In genomic region chr12:122977655-122978392, GRCh38 we compare ENCODE assay signal across 22 cellular contexts. TPM values are rescaled to one million over a fixed set of nuclear protein-coding genes. Genes with fewer than 3 reads are reported as not detected.
A peak's percentile ranks its signal among the peaks of the same experiment; 100 is the strongest.
DNase-seq lines count a peak whose midpoint lies in the region; ATAC-seq and TF ChIP-seq lines count a peak whose summit lies in the region.
"Had no signal": no experiment of that assay in that cellular context is flagged by ENCODE, and none has a peak within 500 bp of the region (broad histone marks: within the 10 kb centered on the region; RNA-seq: fewer than 3 reads in every experiment).

No MANE protein-coding gene starts in this region.

- ATAC-seq in Panc1 (no peak), memory B cell (ENCODE audit: low read depth) (no peak), GM21360 (IDR thresholded peaks at IDR 0.05; ENCODE audit: unreplicated experiment) (no peak)
- ATAC-seq in stimulated activated memory B cell treated with anti-CD40 and anti-IgM and Interleukin-4, amounts not matched to agents 10 μg/mL and 1 μg/mL and 100 μg/mL, for 72 hours, result no peak
- ATAC-seq: activated CD4-positive, alpha-beta T cell treated with anti-CD3 and anti-CD28 coated beads for 36 hours; esophagus mucosa; left cardiac atrium had no signal

- H3K36me3 ChIP-seq in Panc1 (ENCODE audit: control insufficient read depth, insufficient read depth, low read length), result peaks cover 7% of the 10 kb centered on the region; the same call in 1 of the 2 replicates
- no peaks in the 10 kb centered on the region for H3K36me3 ChIP-seq in SJCRH30
- H3K36me3 ChIP-seq: cardiac muscle cell, ovary, uterus had no signal

- POLR2A ChIA-PET in Panc1 (lab: Charles Lee), result no interaction called here

- in situ Hi-C loops in Panc1 (cut with HindIII; ENCODE audit: low pct_unique_long_range_greater_than_20kb, low sequenced_read_pairs), result no loop called here

- H3K9me3 ChIP-seq in Panc1 (ENCODE audit: control insufficient read depth, insufficient read depth, low read depth, low read length) (no peaks in the 10 kb centered on the region), SJCRH30 (replicated peaks) (no peaks in the 10 kb centered on the region)
- H3K9me3 ChIP-seq: adrenal gland, ovary, sigmoid colon, uterus had no signal

- CTCF ChIA-PET in Panc1 (lab: Charles Lee), result no interaction called here

- H3K4me1 Mint-ChIP-seq in activated naive CD8-positive, alpha-beta T cell (ENCODE audit: low read depth), result peaks cover 43% of the 10 kb centered on the region
- H3K4me1 Mint-ChIP-seq in activated naive CD8-positive, alpha-beta T cell treated with anti-CD3 and anti-CD28 coated beads for 36 hours, result peaks cover 37% of the 10 kb centered on the region
- H3K4me1 Mint-ChIP-seq in memory B cell, result peaks cover 16% of the 10 kb centered on the region
- H3K4me1 Mint-ChIP-seq in stimulated activated memory B cell treated with anti-CD40 and anti-IgM and Interleukin-4, amounts not matched to agents 10 μg/mL and 1 μg/mL and 100 μg/mL, for 72 hours, result peaks cover 52% of the 10 kb centered on the region

- BruUV-seq in Panc1 (replicated peaks; lab: Mats Ljungman, UMichigan), result no TSS peak

- no peaks in the 10 kb centered on the region for H3K27me3 ChIP-seq in Panc1 (ENCODE audit: control insufficient read depth, insufficient read depth, low read length)
- no peaks in the 10 kb centered on the region for H3K27me3 ChIP-seq in SJCRH30
- H3K27me3 ChIP-seq: adrenal gland, cardiac muscle cell, ovary, sigmoid colon, uterus had no signal

- no peaks in the 10 kb centered on the region for H3K9me3 Mint-ChIP-seq in activated naive CD8-positive, alpha-beta T cell (ENCODE audit: low read depth)
- H3K9me3 Mint-ChIP-seq in activated naive CD8-positive, alpha-beta T cell treated with anti-CD3 and anti-CD28 coated beads for 36 hours, result no peaks in the 10 kb centered on the region
- no peaks in the 10 kb centered on the region for H3K9me3 Mint-ChIP-seq in memory B cell
- H3K9me3 Mint-ChIP-seq in stimulated activated memory B cell treated with anti-CD40 and anti-IgM and Interleukin-4, amounts not matched to agents 10 μg/mL and 1 μg/mL and 100 μg/mL, for 72 hours, result no peaks in the 10 kb centered on the region

- H3K27ac ChIP-seq in Panc1 (ENCODE audit: low read length) (peak overlapping the region; percentile 23; the same call in 1 of the 2 replicates), SJCRH30 (no peak overlapping the region)
- H3K27ac ChIP-seq: adrenal gland, cardiac muscle cell, ovary, PC-9, sigmoid colon, SK-N-MC, uterus had no signal

- H3K4me1 ChIP-seq in Panc1 (ENCODE audit: control insufficient read depth, insufficient read depth, low read length), result peaks cover 32% of the 10 kb centered on the region
- H3K4me1 ChIP-seq in SJCRH30, result peaks cover 4% of the 10 kb centered on the region; the same call in 1 of the 2 replicates

- H3K27me3 Mint-ChIP-seq in activated naive CD8-positive, alpha-beta T cell, result no peaks in the 10 kb centered on the region
- H3K27me3 Mint-ChIP-seq in activated naive CD8-positive, alpha-beta T cell treated with anti-CD3 and anti-CD28 coated beads for 36 hours, result no peaks in the 10 kb centered on the region
- no peaks in the 10 kb centered on the region for H3K27me3 Mint-ChIP-seq in memory B cell
- H3K27me3 Mint-ChIP-seq in stimulated activated memory B cell treated with anti-CD40 and anti-IgM and Interleukin-4, amounts not matched to agents 10 μg/mL and 1 μg/mL and 100 μg/mL, for 72 hours, result no peaks in the 10 kb centered on the region
- H3K27me3 Mint-ChIP-seq: activated CD4-positive, alpha-beta T cell treated with anti-CD3 and anti-CD28 coated beads for 36 hours had no signal

- H3K4me3 ChIP-seq in Panc1 (ENCODE audit: low read depth in 2 of 2, low read length in 2 of 2), result no peak overlapping the region
- H3K4me3 ChIP-seq in SJCRH30, result no peak overlapping the region
- H3K4me3 ChIP-seq: adrenal gland, cardiac muscle cell, ovary, PC-9, sigmoid colon, SK-N-MC, uterus had no signal

- no peak for DNase-seq in activated naive CD8-positive, alpha-beta T cell treated with anti-CD3 and anti-CD28 coated beads for 36 hours
- DNase-seq in Panc1 (ENCODE audit: low read depth, low spot score) (no peak), memory B cell (ENCODE audit: low spot score in 2 of 2) (no peak), SJCRH30 (no peak), posterior vena cava (ENCODE audit: low spot score) (no peak)
- DNase-seq: activated CD4-positive, alpha-beta T cell treated with anti-CD3 and anti-CD28 coated beads for 36 hours; left cardiac atrium; NCI-H1436 treated with DMSO at 0.1 percent for 48 hours; NCI-H2171; NCI-H774; PC-9; sigmoid colon; stimulated activated CD4-positive, alpha-beta T cell treated with anti-CD3 and anti-CD28 coated beads, Interleukin-1b, Interleukin-23, amount 100 ng/mL, for 48 hours had no signal

- intact Hi-C loops in Panc1 (cut with micrococcal nuclease; ENCODE audit: unreplicated experiment) (no loop called here), posterior vena cava (cut with DNase I) (loop anchor here in 1 of 2 donors (10.0 kb wide), 1 partner anchor 177 kb away; the partner anchor contains the start of gene PITPNM2)

- TF ChIP-seq CTCF in Panc1 (IDR thresholded peaks at IDR 0.05), result no peak

- peak overlapping the region; percentile 54 for H3K4me3 Mint-ChIP-seq in activated naive CD8-positive, alpha-beta T cell
- H3K4me3 Mint-ChIP-seq in activated naive CD8-positive, alpha-beta T cell treated with anti-CD3 and anti-CD28 coated beads for 36 hours, result no peak overlapping the region
- H3K4me3 Mint-ChIP-seq in memory B cell, result peak overlapping the region; percentile 25
- no peak overlapping the region for H3K4me3 Mint-ChIP-seq in stimulated activated memory B cell treated with anti-CD40 and anti-IgM and Interleukin-4, amounts not matched to agents 10 μg/mL and 1 μg/mL and 100 μg/mL, for 72 hours

- no peak overlapping the region for H3K27ac Mint-ChIP-seq in activated naive CD8-positive, alpha-beta T cell
- H3K27ac Mint-ChIP-seq in activated naive CD8-positive, alpha-beta T cell treated with anti-CD3 and anti-CD28 coated beads for 36 hours, result no peak overlapping the region
- H3K27ac Mint-ChIP-seq in memory B cell, result no peak overlapping the region
- peak overlapping the region; percentile 24 for H3K27ac Mint-ChIP-seq in stimulated activated memory B cell treated with anti-CD40 and anti-IgM and Interleukin-4, amounts not matched to agents 10 μg/mL and 1 μg/mL and 100 μg/mL, for 72 hours

- no peaks in the 10 kb centered on the region for H3K36me3 Mint-ChIP-seq in activated naive CD8-positive, alpha-beta T cell
- peaks cover 13% of the 10 kb centered on the region for H3K36me3 Mint-ChIP-seq in activated naive CD8-positive, alpha-beta T cell treated with anti-CD3 and anti-CD28 coated beads for 36 hours
- peaks cover 2% of the 10 kb centered on the region for H3K36me3 Mint-ChIP-seq in memory B cell
- peaks cover 14% of the 10 kb centered on the region for H3K36me3 Mint-ChIP-seq in stimulated activated memory B cell treated with anti-CD40 and anti-IgM and Interleukin-4, amounts not matched to agents 10 μg/mL and 1 μg/mL and 100 μg/mL, for 72 hours

RNA-seq across cellular contexts. Expression of gene ARL6IP4, which starts 2.7 kb away (rescaled TPM):
- 100 to 1,000 TPM; 165 to 168 TPM for total RNA-seq in activated naive CD8-positive, alpha-beta T cell treated with anti-CD3 and anti-CD28 coated beads for 36 hours
- 184 TPM for total RNA-seq in Panc1 (2021; ENCODE audit: unreplicated experiment)
- 324 TPM for polyA plus RNA-seq in Panc1 (2012; ENCODE audit: insufficient read length)
- total RNA-seq in SJCRH30 (2014; rRNA removed; shearing (Covaris generic)), result 135 and 144 TPM in 2 replicates
- 100 to 1,000 TPM; 125 to 132 TPM for total RNA-seq in posterior vena cava

RNA-seq across cellular contexts. Expression of gene OGFOD2, which starts 2.8 kb away (rescaled TPM):
- 10 to 100 TPM; 26.8 to 31.8 TPM for total RNA-seq in activated naive CD8-positive, alpha-beta T cell treated with anti-CD3 and anti-CD28 coated beads for 36 hours
- 32.0 TPM for total RNA-seq in Panc1 (2021; ENCODE audit: unreplicated experiment)
- 37.7 TPM for polyA plus RNA-seq in Panc1 (2012; ENCODE audit: insufficient read length)
- total RNA-seq in SJCRH30 (2014; rRNA removed; shearing (Covaris generic)), result 5.9 and 6.7 TPM in 2 replicates
- 1 to 10 TPM; 7.6 to 9.6 TPM for total RNA-seq in posterior vena cava

RNA-seq across cellular contexts. Expression of gene ABCB9, which starts 11.6 kb away (rescaled TPM):
- total RNA-seq in activated naive CD8-positive, alpha-beta T cell treated with anti-CD3 and anti-CD28 coated beads for 36 hours, result 1 to 10 TPM; 3.6 TPM
- total RNA-seq in Panc1 (2021; ENCODE audit: unreplicated experiment) (32.7 TPM), posterior vena cava (1 to 10 TPM; 3.4 to 5.3 TPM)
- polyA plus RNA-seq in Panc1 (2012; ENCODE audit: insufficient read length), result 31.5 TPM
- total RNA-seq in SJCRH30 (2014; rRNA removed; shearing (Covaris generic)), result 5.9 and 7.1 TPM in 2 replicates

Comparison
In these comparisons a context has a peak if more than half of its experiments do, and no peak if none do; other contexts are left out.
1. H3K4me3 Mint-ChIP-seq: peak in activated naive CD8-positive, alpha-beta T cell (single experiment) and memory B cell (single experiment); none in activated naive CD8-positive, alpha-beta T cell treated with anti-CD3 and anti-CD28 coated beads for 36 hours (single experiment) and stimulated activated memory B cell treated with anti-CD40 and anti-IgM and Interleukin-4, amounts not matched to agents 10 μg/mL and 1 μg/mL and 100 μg/mL, for 72 hours (single experiment).